Comparison of ENCODE assay signal across 17 cellular contexts in the genomic region with DNA sequence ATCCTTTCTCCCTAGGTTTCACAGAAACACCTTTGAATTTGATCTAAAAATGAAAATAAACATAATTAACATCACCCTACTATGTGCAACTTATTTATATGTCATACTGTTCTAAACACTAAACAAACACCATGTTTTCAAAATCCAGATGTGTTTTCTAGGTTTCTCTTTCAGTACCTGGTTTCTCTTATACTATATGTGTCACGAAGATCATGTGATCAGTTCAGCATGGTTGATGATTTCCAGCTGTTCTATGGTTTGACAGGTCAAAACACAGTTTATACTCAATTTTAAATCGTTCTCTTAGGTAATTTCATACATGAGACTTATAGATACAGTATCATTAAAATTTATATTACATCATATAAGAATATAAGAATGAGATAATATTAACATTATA.
DNase-seq lines count a peak whose midpoint lies in the region; ATAC-seq and FAIRE-seq lines count a peak whose summit lies in the region.
"Had no signal": no experiment of that assay in that cellular context is flagged by ENCODE, and none has a peak within 500 bp of the region (broad histone marks: within the 10 kb centered on the region; RNA-seq: fewer than 3 reads in every experiment).

No MANE protein-coding gene starts in this region.

- H3K4me3 Mint-ChIP-seq in activated naive CD8-positive, alpha-beta T cell treated with anti-CD3 and anti-CD28 coated beads for 36 hours, result no peak overlapping the region
- H3K4me3 Mint-ChIP-seq: brain; stimulated activated naive CD8-positive, alpha-beta T cell treated with anti-CD3 and anti-CD28 coated beads, Interleukin-15, Interleukin-2, amounts not matched to agents 100 ng/mL and 50 ng/mL, for 24 hours had no signal

- H3K4me1 Mint-ChIP-seq in activated naive CD8-positive, alpha-beta T cell treated with anti-CD3 and anti-CD28 coated beads for 36 hours, result no peaks in the 10 kb centered on the region
- H3K4me1 Mint-ChIP-seq: brain had no signal

- H3K36me3 Mint-ChIP-seq in activated naive CD8-positive, alpha-beta T cell treated with anti-CD3 and anti-CD28 coated beads for 36 hours, result no peaks in the 10 kb centered on the region

- DNase-seq in activated naive CD8-positive, alpha-beta T cell treated with anti-CD3 and anti-CD28 coated beads for 36 hours, result no peak
- DNase-seq in NCI-H2171 (lab: John Stamatoyannopoulos, UW) (no peak), RCC 7860 (ENCODE audit: low spot score) (no peak), NCI-H82 (lab: John Stamatoyannopoulos, UW) (no peak)
- DNase-seq: activated CD4-positive, alpha-beta T cell treated with anti-CD3 and anti-CD28 coated beads, Interleukin-2, amount 50 U/mL, for 48 hours; activated effector memory CD4-positive, alpha-beta T cell treated with Interleukin-2 at 50 U/mL for 16 hours; BE2C; NCI-H345; stimulated activated CD4-positive, alpha-beta T cell treated with anti-CD3 and anti-CD28 coated beads, Interleukin-4, amount 100 ng/mL, for 4 hours; T-helper 2 cell had no signal

- no peak for FAIRE-seq in RCC 7860 (lab: Jason Lieb, UNC)

- H3K9me3 Mint-ChIP-seq in activated naive CD8-positive, alpha-beta T cell treated with anti-CD3 and anti-CD28 coated beads for 36 hours, result no peaks in the 10 kb centered on the region
- H3K9me3 Mint-ChIP-seq: brain had no signal

- no peaks in the 10 kb centered on the region for H3K27me3 Mint-ChIP-seq in activated naive CD8-positive, alpha-beta T cell treated with anti-CD3 and anti-CD28 coated beads for 36 hours
- H3K27me3 Mint-ChIP-seq: brain; stimulated activated naive CD8-positive, alpha-beta T cell treated with anti-CD3 and anti-CD28 coated beads, Interleukin-15, Interleukin-2, amounts not matched to agents 100 ng/mL and 50 ng/mL, for 24 hours had no signal

- ATAC-seq in GM18868 (IDR thresholded peaks at IDR 0.05; ENCODE audit: unreplicated experiment) (peak; percentile 60), GM21526 (IDR thresholded peaks at IDR 0.05; ENCODE audit: low FRiP score, unreplicated experiment) (peak; percentile 89), HG02981 (IDR thresholded peaks at IDR 0.05; ENCODE audit: unreplicated experiment) (peak; percentile 90), HG03571 (IDR thresholded peaks at IDR 0.05; ENCODE audit: unreplicated experiment) (peak; percentile 71)
- ATAC-seq: Panc1 had no signal

- H3K27ac Mint-ChIP-seq in activated naive CD8-positive, alpha-beta T cell treated with anti-CD3 and anti-CD28 coated beads for 36 hours, result no peak overlapping the region
- H3K27ac Mint-ChIP-seq: stimulated activated naive CD8-positive, alpha-beta T cell treated with anti-CD3 and anti-CD28 coated beads, Interleukin-15, Interleukin-2, amounts not matched to agents 100 ng/mL and 50 ng/mL, for 24 hours had no signal
